In the genomic region with DNA sequence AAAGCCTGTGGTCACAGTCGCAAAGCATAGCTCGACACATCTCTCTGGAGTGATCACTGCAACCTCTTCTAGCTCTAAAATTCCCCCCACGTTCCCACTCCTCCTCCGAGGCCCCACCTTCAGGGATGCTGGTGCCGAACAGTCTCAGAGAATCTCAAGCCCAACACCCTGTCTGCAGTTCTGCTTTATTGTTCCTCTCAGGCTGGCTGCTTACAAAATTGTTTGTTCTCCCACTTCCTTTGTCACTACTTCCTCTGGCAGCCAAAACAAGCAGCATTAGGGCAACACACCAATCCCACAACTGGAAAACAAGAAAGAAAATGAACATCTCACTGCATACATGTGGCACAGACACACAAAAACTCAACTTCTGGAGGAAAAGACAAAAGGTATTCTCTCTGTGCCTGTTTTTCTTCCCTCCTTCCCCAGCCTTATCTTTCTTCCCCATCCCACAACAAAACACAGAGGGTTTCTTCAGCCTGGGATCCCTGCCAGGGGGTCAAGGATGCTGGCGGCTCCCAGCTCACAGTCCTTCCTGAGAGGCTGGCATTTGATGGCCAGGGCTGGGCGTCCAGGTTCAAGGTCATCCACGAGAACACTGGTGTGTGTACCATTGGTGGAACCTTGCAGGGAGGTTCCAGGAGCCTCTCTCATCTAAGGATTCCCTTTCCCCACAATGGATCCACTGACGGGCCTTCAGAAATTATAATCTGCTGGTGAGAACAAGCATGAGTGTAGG, we compare ENCODE assay signal across 13 cellular contexts.
DNase-seq lines count a peak whose midpoint lies in the region; ATAC-seq and TF ChIP-seq lines count a peak whose summit lies in the region.
"Had no signal": no experiment of that assay in that cellular context is flagged by ENCODE, and none has a peak within 500 bp of the region (broad histone marks: within the 10 kb centered on the region; RNA-seq: fewer than 3 reads in every experiment).

No MANE protein-coding gene starts in this region.

- peak overlapping the region; percentile 44 for H2BK120ac ChIP-seq in IMR-90 (ENCODE audit: low read depth, low read length)

- peak overlapping the region in 1 of 2 experiments; percentile 72; a peak in 2 of 4 replicates for H4K8ac ChIP-seq in IMR-90 (ENCODE audit: low read depth in 2 of 2, low read length in 2 of 2)

- peaks cover 9% of the 10 kb centered on the region for H3K9me1 ChIP-seq in IMR-90 (ENCODE audit: insufficient read depth, low read length)

- H2AK9ac ChIP-seq in IMR-90 (replicated peaks; ENCODE audit: low read depth, low read length, poor library complexity) = peak overlapping the region; percentile 83

- H3K56ac ChIP-seq in IMR-90 (ENCODE audit: extremely low read depth, insufficient read depth, low read length) = no peak overlapping the region

- CTCF ChIA-PET in IMR-90 (lab: Yijun Ruan, JAX) = no interaction called here

- H3K4me2 ChIP-seq in IMR-90 (ENCODE audit: low read depth, low read length) = no peak overlapping the region

- intact Hi-C loops in IMR-90 (cut with micrococcal nuclease) = no loop called here
- intact Hi-C loops in left ventricle myocardium superior (cut with micrococcal nuclease) = no loop called here

- peak overlapping the region; percentile 53 for H4K91ac ChIP-seq in IMR-90 (ENCODE audit: insufficient read depth, low read depth, low read length)

- H3K14ac ChIP-seq in IMR-90 (replicated peaks; ENCODE audit: low read depth, low read length) = peak overlapping the region; percentile 89

- dilution Hi-C loops in IMR-90 (cut with HindIII; ENCODE audit: low sequenced_read_pairs, unreplicated experiment) = no loop called here

- TF ChIP-seq CTCF in IMR-90 (conservative IDR thresholded peaks at IDR 0.05; ENCODE audit: low read depth, low read length) (no peak), RWPE2 (IDR thresholded peaks at IDR 0.05; ENCODE audit: poor library complexity, severe bottlenecking) (no peak)

- H2BK15ac ChIP-seq in IMR-90 (ENCODE audit: low read depth, low read length) = peak overlapping the region; percentile 5; the same call in 1 of the 3 replicates

- H3K27me3 ChIP-seq in IMR-90 (ENCODE audit: control insufficient read depth, insufficient read depth, low read length) (no peaks in the 10 kb centered on the region), RWPE2 (ENCODE audit: insufficient read depth, poor library complexity, severe bottlenecking) (no peaks in the 10 kb centered on the region)

- H3K4me1 ChIP-seq in IMR-90 (ENCODE audit: control insufficient read depth, insufficient read depth, low read length) = peaks cover 11% of the 10 kb centered on the region
- H3K4me1 ChIP-seq in RWPE2 (ENCODE audit: insufficient read depth, poor library complexity, severe bottlenecking) = peaks cover 50% of the 10 kb centered on the region

- H2BK5ac ChIP-seq in IMR-90 (ENCODE audit: low read depth, low read length, poor library complexity, severe bottlenecking) = no peak overlapping the region

- H3K79me1 ChIP-seq in IMR-90 (ENCODE audit: low read depth in 1 of 2, low read length in 2 of 2) = 0 out of 4 replicates have a peak, but pooled peaks cover 0 to 5% of the 10 kb centered on the region in 2 experiments

- no peaks in the 10 kb centered on the region for H4K20me1 ChIP-seq in IMR-90 (ENCODE audit: insufficient read depth, low read length)

- 60% methylated on average over 2 of the region's 9 CpGs; no CpG with 5 or more reads in 1 of the 2 experiments for WGBS in IMR-90 (ENCODE audit: extremely low coverage in 2 of 2, insufficient read length in 1 of 2), 2 experiments

- H2BK20ac ChIP-seq in IMR-90 (ENCODE audit: low read depth, low read length) = peak overlapping the region; percentile 39

- in situ Hi-C loops in IMR-90 (cut with MboI; ENCODE audit: low sequenced_read_pairs) = no loop called here

- no TSS peak for BruUV-seq in IMR-90 (replicated peaks; lab: Mats Ljungman, UMichigan)

- peak overlapping the region; percentile 70; the same call in 1 of the 2 replicates for H2AK5ac ChIP-seq in IMR-90 (ENCODE audit: low read depth, low read length)

- H3K18ac ChIP-seq in IMR-90 (ENCODE audit: low read depth, low read length) = peak overlapping the region; percentile 83; the same call in 1 of the 2 replicates

- H3K23ac ChIP-seq in IMR-90 (ENCODE audit: low read depth, low read length) = peak overlapping the region; percentile 82; the same call in 1 of the 2 replicates

- H4K5ac ChIP-seq in IMR-90 (ENCODE audit: low read depth, low read length) = peak overlapping the region; percentile 42

- H3K9ac ChIP-seq in IMR-90 (ENCODE audit: low read depth, low read length) = no peak overlapping the region

- DNase-seq in IMR-90 = no peak
- DNase-seq in RWPE2 (ENCODE audit: low spot score) = no peak
- no peak for DNase-seq in left ventricle myocardium superior
- peak; percentile 28 for DNase-seq in putamen (ENCODE audit: low spot score)
- no peak for DNase-seq in NCI-H1105 treated with DMSO at 0.1 percent for 48 hours (lab: John Stamatoyannopoulos, UW)
- no peak for DNase-seq in superior temporal gyrus (ENCODE audit: extremely low spot score)
- no peak for DNase-seq in NCI-H146 (lab: John Stamatoyannopoulos, UW)
- DNase-seq: MV-4-11, natural killer cell, NCI-H510A had no signal

- H2AFZ ChIP-seq in IMR-90 (replicated peaks; ENCODE audit: low read length, poor library complexity) = peak overlapping the region; percentile 74

- no peak overlapping the region for H3K27ac ChIP-seq in IMR-90 (ENCODE audit: insufficient read depth, low read length)
- H3K27ac ChIP-seq in RWPE2 (ENCODE audit: poor library complexity, severe bottlenecking) = peak overlapping the region; percentile 88
- H3K27ac ChIP-seq: SK-N-MC had no signal

- POLR2A ChIA-PET in IMR-90 (lab: Charles Lee; ENCODE audit: unreplicated experiment) = no interaction called here

- H3K4me3 ChIP-seq in IMR-90 (ENCODE audit: insufficient read depth, low read depth, low read length) (no peak overlapping the region), RWPE2 (ENCODE audit: severe bottlenecking) (no peak overlapping the region)
- H3K4me3 ChIP-seq: SK-N-MC had no signal

- TF ChIP-seq POLR2A in IMR-90 (IDR thresholded peaks at IDR 0.05; ENCODE audit: low read depth, low read length) = no peak

- ATAC-seq in IMR-90 (ENCODE audit: low read depth) = no peak
- no peak for ATAC-seq in RWPE2 (ENCODE audit: low read depth)
- ATAC-seq in left ventricle myocardium superior = peak; percentile 63
- ATAC-seq in GM19455 (IDR thresholded peaks at IDR 0.05; ENCODE audit: unreplicated experiment) = no peak
- ATAC-seq: esophagus mucosa, natural killer cell had no signal

- peak overlapping the region; percentile 33 for H3K4ac ChIP-seq in IMR-90 (ENCODE audit: low read depth, low read length)

- H3K36me3 ChIP-seq in IMR-90 (ENCODE audit: control insufficient read depth, insufficient read depth, low read length) (no peaks in the 10 kb centered on the region), RWPE2 (ENCODE audit: low read depth) (no peaks in the 10 kb centered on the region)

- no peaks in the 10 kb centered on the region for H3K9me3 ChIP-seq in IMR-90 (ENCODE audit: control insufficient read depth, insufficient read depth, low read length)
- no peaks in the 10 kb centered on the region for H3K9me3 ChIP-seq in RWPE2 (ENCODE audit: severe bottlenecking)

- no peak for TF ChIP-seq RAD21 in IMR-90 (IDR thresholded peaks at IDR 0.05; ENCODE audit: low read length)

TF ChIP-seq in IMR-90, 13 proteins besides CTCF, POLR2A, EP300 and RAD21:
- no peak for TF ChIP-seq USF2 (IDR thresholded peaks at IDR 0.05; ENCODE audit: low read depth, low read length)
